21 cellular contexts compared by ENCODE assay signal in the genomic region with DNA sequence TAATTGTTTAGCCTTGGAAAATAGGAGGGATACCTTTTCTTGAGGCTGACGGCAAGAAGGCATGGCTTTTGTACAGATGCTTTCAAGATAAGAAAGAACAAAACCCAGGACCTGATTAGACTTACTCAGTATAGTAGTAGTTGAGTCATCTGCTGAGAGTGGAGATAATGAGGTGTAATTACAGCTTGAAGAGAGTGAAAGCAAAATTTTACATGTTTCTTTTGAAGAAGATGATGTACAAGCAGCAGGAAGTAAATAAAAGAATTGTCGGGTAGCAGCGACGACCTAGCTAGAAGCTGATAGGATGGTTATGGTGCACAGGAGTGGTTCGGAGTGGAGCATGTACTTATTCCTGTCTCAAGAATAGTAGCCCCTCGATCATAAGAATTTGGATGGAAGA. TPM values are rescaled to one million over a fixed set of nuclear protein-coding genes. Genes with fewer than 3 reads are reported as not detected.
DNase-seq lines count a peak whose midpoint lies in the region; ATAC-seq and TF ChIP-seq lines count a peak whose summit lies in the region.
"Had no signal": no experiment of that assay in that cellular context is flagged by ENCODE, and none has a peak within 500 bp of the region (broad histone marks: within the 10 kb centered on the region; RNA-seq: fewer than 3 reads in every experiment).

No MANE protein-coding gene starts in this region.

- DNase-seq in activated CD4-positive, alpha-beta memory T cell treated with anti-CD3 and anti-CD28 coated beads for 36 hours: peak; percentile 10
- no peak for DNase-seq in activated CD4-positive, alpha-beta memory T cell treated with anti-CD3 and anti-CD28 coated beads, Interleukin-2, amount 10 ng/mL, durations not matched to agents 7 days and 5 days
- peak in 1 of 2 donors; percentile 13 for DNase-seq in fibroblast of lung (ENCODE audit: low read depth in 2 of 2)
- no peak for DNase-seq in gastrocnemius medialis
- DNase-seq: activated CD4-positive, alpha-beta T cell treated with anti-CD3 and anti-CD28 coated beads for 1 hour; CD8-positive, alpha-beta memory T cell; cortex of kidney; NCI-H1694; NCI-H526; posterior cingulate gyrus; RPMI8226 had no signal

- no peaks in the 10 kb centered on the region for H4K20me1 ChIP-seq in fibroblast of lung (ENCODE audit: control insufficient read depth, extremely low read depth, insufficient read depth, low read length)

- no peak overlapping the region for H3K27ac ChIP-seq in fibroblast of lung (ENCODE audit: insufficient read depth, low read length)
- peak overlapping the region; percentile 6 to 84 (median 26) for H3K27ac ChIP-seq in gastrocnemius medialis
- H3K27ac ChIP-seq: epithelial cell of prostate, HL-60, thoracic aorta had no signal

- peaks cover 2% of the 10 kb centered on the region for H3K36me3 Mint-ChIP-seq in activated CD4-positive, alpha-beta memory T cell treated with anti-CD3 and anti-CD28 coated beads for 36 hours
- no peaks in the 10 kb centered on the region for H3K36me3 Mint-ChIP-seq in activated CD4-positive, alpha-beta memory T cell treated with anti-CD3 and anti-CD28 coated beads, Interleukin-2, amount 10 ng/mL, durations not matched to agents 7 days and 5 days (ENCODE audit: low read depth)
- peaks cover 2% of the 10 kb centered on the region for H3K36me3 Mint-ChIP-seq in IgD-negative memory B cell

- no peak overlapping the region for H3K4me3 Mint-ChIP-seq in activated CD4-positive, alpha-beta memory T cell treated with anti-CD3 and anti-CD28 coated beads for 36 hours
- no peak overlapping the region for H3K4me3 Mint-ChIP-seq in activated CD4-positive, alpha-beta memory T cell treated with anti-CD3 and anti-CD28 coated beads, Interleukin-2, amount 10 ng/mL, durations not matched to agents 7 days and 5 days
- peak overlapping the region in 1 of 4 donors; percentile 29 for H3K4me3 Mint-ChIP-seq in IgD-negative memory B cell
- H3K4me3 Mint-ChIP-seq: activated T-helper 1 cell treated with anti-CD3 and anti-CD28 coated beads, Interleukin-12 subunit alpha, Interleukin-12 subunit beta, Interleukin-2, Interleukin-4 antibody, amounts not matched to agents 30 ng/mL and 10 ng/mL and 1 ng/mL, durations not matched to agents 14 hours and 24 hours and 36 hours; T-helper 1 cell treated with Interleukin-12 subunit alpha and Interleukin-12 subunit beta and Interleukin-4 antibody, amounts not matched to agents 30 μg/mL and 1 μg/mL, for 36 hours had no signal

- H2AFZ ChIP-seq in fibroblast of lung (ENCODE audit: low read length): no peak overlapping the region

- H3K27me3 ChIP-seq in fibroblast of lung (ENCODE audit: control insufficient read depth, insufficient read depth, low read length) (no peaks in the 10 kb centered on the region), gastrocnemius medialis (no peaks in the 10 kb centered on the region)

- H3K9me3 Mint-ChIP-seq in activated CD4-positive, alpha-beta memory T cell treated with anti-CD3 and anti-CD28 coated beads for 36 hours: no peaks in the 10 kb centered on the region
- H3K9me3 Mint-ChIP-seq in activated CD4-positive, alpha-beta memory T cell treated with anti-CD3 and anti-CD28 coated beads, Interleukin-2, amount 10 ng/mL, durations not matched to agents 7 days and 5 days: no peaks in the 10 kb centered on the region
- no peaks in the 10 kb centered on the region for H3K9me3 Mint-ChIP-seq in IgD-negative memory B cell
- H3K9me3 Mint-ChIP-seq: activated T-helper 1 cell treated with anti-CD3 and anti-CD28 coated beads, Interleukin-12 subunit alpha, Interleukin-12 subunit beta, Interleukin-2, Interleukin-4 antibody, amounts not matched to agents 30 ng/mL and 10 ng/mL and 1 ng/mL, durations not matched to agents 14 hours and 24 hours and 36 hours; CD8-positive, alpha-beta memory T cell; T-helper 1 cell treated with Interleukin-12 subunit alpha and Interleukin-12 subunit beta and Interleukin-4 antibody, amounts not matched to agents 30 μg/mL and 1 μg/mL, for 36 hours had no signal

- H3K9me3 ChIP-seq in fibroblast of lung (ENCODE audit: control insufficient read depth, insufficient read depth, low read depth, low read length) (no peaks in the 10 kb centered on the region), gastrocnemius medialis (no peaks in the 10 kb centered on the region)
- H3K9me3 ChIP-seq: thoracic aorta had no signal

- no peak overlapping the region for H3K4me3 ChIP-seq in fibroblast of lung (replicated peaks in 1 of 4; ENCODE audit: control extremely low read depth in 1 of 4, insufficient read depth in 1 of 4, low read depth in 3 of 4, low read length in 4 of 4)
- H3K4me3 ChIP-seq in gastrocnemius medialis: peak overlapping the region in 3 of 4 donors; percentile 3 to 18 (median 13)

- no peaks in the 10 kb centered on the region for H3K4me1 ChIP-seq in fibroblast of lung (ENCODE audit: control insufficient read depth, extremely low read depth, insufficient read depth, low read length)
- H3K4me1 ChIP-seq in gastrocnemius medialis: peaks cover 12 to 33% of the 10 kb centered on the region in 2 donors

- no peaks in the 10 kb centered on the region for H3K27me3 Mint-ChIP-seq in activated CD4-positive, alpha-beta memory T cell treated with anti-CD3 and anti-CD28 coated beads for 36 hours
- H3K27me3 Mint-ChIP-seq in activated CD4-positive, alpha-beta memory T cell treated with anti-CD3 and anti-CD28 coated beads, Interleukin-2, amount 10 ng/mL, durations not matched to agents 7 days and 5 days: peaks cover 8% of the 10 kb centered on the region
- H3K27me3 Mint-ChIP-seq in IgD-negative memory B cell: no peaks in the 10 kb centered on the region

- POLR2A ChIA-PET in activated CD4-positive, alpha-beta memory T cell treated with anti-CD3 and anti-CD28 coated beads for 36 hours (lab: Charles Lee): no interaction called here
- POLR2A ChIA-PET in activated CD4-positive, alpha-beta memory T cell treated with anti-CD3 and anti-CD28 coated beads, Interleukin-2, amount 10 ng/mL, durations not matched to agents 7 days and 5 days (lab: Charles Lee): no interaction called here

- H3K36me3 ChIP-seq in fibroblast of lung (ENCODE audit: control insufficient read depth, insufficient read depth, low read length) (no peaks in the 10 kb centered on the region), gastrocnemius medialis (no peaks in the 10 kb centered on the region)
- H3K36me3 ChIP-seq: thoracic aorta had no signal

- CTCF ChIA-PET in activated CD4-positive, alpha-beta memory T cell treated with anti-CD3 and anti-CD28 coated beads for 36 hours (lab: Charles Lee): no interaction called here
- CTCF ChIA-PET in activated CD4-positive, alpha-beta memory T cell treated with anti-CD3 and anti-CD28 coated beads, Interleukin-2, amount 10 ng/mL, durations not matched to agents 7 days and 5 days (lab: Charles Lee): no interaction called here

- no peaks in the 10 kb centered on the region for H3K79me2 ChIP-seq in fibroblast of lung (ENCODE audit: control insufficient read depth, insufficient read depth, low read length)

- no peak for TF ChIP-seq POLR2A in gastrocnemius medialis (IDR thresholded peaks at IDR 0.05)

- peak overlapping the region; percentile 13 for H3K4me2 ChIP-seq in fibroblast of lung (ENCODE audit: extremely low read depth, insufficient read depth, low read length)

- H3K27ac Mint-ChIP-seq in activated CD4-positive, alpha-beta memory T cell treated with anti-CD3 and anti-CD28 coated beads for 36 hours: no peak overlapping the region
- no peak overlapping the region for H3K27ac Mint-ChIP-seq in activated CD4-positive, alpha-beta memory T cell treated with anti-CD3 and anti-CD28 coated beads, Interleukin-2, amount 10 ng/mL, durations not matched to agents 7 days and 5 days
- peak overlapping the region; percentile 28 to 76 (median 65) for H3K27ac Mint-ChIP-seq in IgD-negative memory B cell
- H3K27ac Mint-ChIP-seq: activated T-helper 1 cell treated with anti-CD3 and anti-CD28 coated beads, Interleukin-12 subunit alpha, Interleukin-12 subunit beta, Interleukin-2, Interleukin-4 antibody, amounts not matched to agents 30 ng/mL and 10 ng/mL and 1 ng/mL, durations not matched to agents 14 hours and 24 hours and 36 hours; CD8-positive, alpha-beta memory T cell; T-helper 1 cell treated with Interleukin-12 subunit alpha and Interleukin-12 subunit beta and Interleukin-4 antibody, amounts not matched to agents 30 μg/mL and 1 μg/mL, for 36 hours had no signal

- in situ Hi-C loops in gastrocnemius medialis (cut with MboI; ENCODE audit: low sequenced_read_pairs in 4 of 4): no loop called here

- peaks cover 6% of the 10 kb centered on the region for H3K4me1 Mint-ChIP-seq in activated CD4-positive, alpha-beta memory T cell treated with anti-CD3 and anti-CD28 coated beads for 36 hours (ENCODE audit: low read depth)
- H3K4me1 Mint-ChIP-seq in activated CD4-positive, alpha-beta memory T cell treated with anti-CD3 and anti-CD28 coated beads, Interleukin-2, amount 10 ng/mL, durations not matched to agents 7 days and 5 days: peaks cover 8% of the 10 kb centered on the region
- peaks cover 19 to 53% (median 45%) of the 10 kb centered on the region in 3 donors for H3K4me1 Mint-ChIP-seq in IgD-negative memory B cell

- intact Hi-C loops in activated CD4-positive, alpha-beta memory T cell treated with anti-CD3 and anti-CD28 coated beads for 36 hours (cut with micrococcal nuclease): no loop called here
- intact Hi-C loops in gastrocnemius medialis (cut with DNase I; ENCODE audit: low total_unique reads): loop anchor here (10.0 kb wide), 1 partner anchor 160 kb away; a partner anchor contains a TSS

- ATAC-seq in gastrocnemius medialis (no peak), GM18498 (IDR thresholded peaks at IDR 0.05; ENCODE audit: unreplicated experiment) (no peak), GM21360 (IDR thresholded peaks at IDR 0.05; ENCODE audit: unreplicated experiment) (no peak), HG03520 (IDR thresholded peaks at IDR 0.05; ENCODE audit: unreplicated experiment) (no peak)
- ATAC-seq: left lobe of liver had no signal

- H3K9ac ChIP-seq in fibroblast of lung (ENCODE audit: insufficient read depth, low read length): no peak overlapping the region

- TF ChIP-seq CTCF in fibroblast of lung (conservative IDR thresholded peaks at IDR 0.05 in 1 of 2, IDR thresholded peaks at IDR 0.05 in 1 of 2; ENCODE audit: low read depth in 1 of 2, low read length in 2 of 2) (no peak), gastrocnemius medialis (IDR thresholded peaks at IDR 0.05 in 4 of 5, conservative IDR thresholded peaks at IDR 0.05 in 1 of 5) (no peak)

RNA-seq across cellular contexts. Expression of a gene that starts 6.6 kb away (rescaled TPM):
- total RNA-seq in activated CD4-positive, alpha-beta memory T cell treated with anti-CD3 and anti-CD28 coated beads for 36 hours: not detected
- not detected for total RNA-seq in activated CD4-positive, alpha-beta memory T cell treated with anti-CD3 and anti-CD28 coated beads, Interleukin-2, amount 10 ng/mL, durations not matched to agents 7 days and 5 days
- polyA plus RNA-seq in IgD-negative memory B cell (0.58 TPM), fibroblast of lung (1.5 and 4.2 TPM in 2 replicates)
- total RNA-seq in fibroblast of lung (4.1 and 7.2 TPM in 2 replicates), gastrocnemius medialis (10 to 100 TPM; 15.7 to 75.2 (median 42.8) TPM)
- 0.50 and 2.1 TPM in 2 replicates for polyA plus RNA-seq in fibroblast of lung (2012)
- 1.9 TPM in 1 of 2 replicates, not detected in the other for polyA minus RNA-seq in fibroblast of lung (ENCODE audit: low replicate concordance)
- total RNA-seq: activated T-helper 1 cell treated with anti-CD3 and anti-CD28 coated beads, Interleukin-12 subunit alpha, Interleukin-12 subunit beta, Interleukin-2, Interleukin-4 antibody, amounts not matched to agents 30 ng/mL and 10 ng/mL and 1 ng/mL, durations not matched to agents 14 hours and 24 hours and 36 hours; CD8-positive, alpha-beta memory T cell had no signal
- polyA plus RNA-seq: CD8-positive, alpha-beta memory T cell had no signal

Comparison
In these comparisons a context has a peak if more than half of its experiments do, and no peak if none do; other contexts are left out.
1. H3K27ac Mint-ChIP-seq: peak in IgD-negative memory B cell (3 of 3); none in activated CD4-positive, alpha-beta memory T cell treated with anti-CD3 and anti-CD28 coated beads for 36 hours (single experiment) and activated CD4-positive, alpha-beta memory T cell treated with anti-CD3 and anti-CD28 coated beads, Interleukin-2, amount 10 ng/mL, durations not matched to agents 7 days and 5 days (single experiment).
2. H3K4me3 ChIP-seq: peak in gastrocnemius medialis (3 of 4); none in fibroblast of lung (0 of 4).